Comparison of ENCODE assay signal across 25 cellular contexts in genomic region chr10:133451346-133451745, GRCh38. TPM values are rescaled to one million over a fixed set of nuclear protein-coding genes. Genes with fewer than 3 reads are reported as not detected.
"Had no signal": no experiment of that assay in that cellular context is flagged by ENCODE, and none has a peak within 500 bp of the region (broad histone marks: within the 10 kb centered on the region; RNA-seq: fewer than 3 reads in every experiment).

No MANE protein-coding gene starts in this region.

- H3K4me1 Mint-ChIP-seq: endodermal cell had no signal

- H3K27me3 Mint-ChIP-seq: effector memory CD8-positive, alpha-beta T cell had no signal

- H3K4me3 Mint-ChIP-seq: dendritic cell treated with granulocyte-macrophage colony-stimulating factor and Interleukin-4, amounts not matched to agents 40 ng/mL and 50 ng/mL, for 4 days; effector memory CD8-positive, alpha-beta T cell; endodermal cell had no signal

- H3K27ac ChIP-seq: coronary artery, dorsolateral prefrontal cortex, epithelial cell of prostate, esophagus muscularis mucosa, esophagus squamous epithelium, foreskin keratinocyte, gastrocnemius medialis, gastroesophageal sphincter, heart left ventricle, heart right ventricle had no signal

- H3K27me3 ChIP-seq: dorsolateral prefrontal cortex, esophagus muscularis mucosa, esophagus squamous epithelium, foreskin keratinocyte, gastrocnemius medialis, gastroesophageal sphincter, heart left ventricle, heart right ventricle had no signal

- ATAC-seq: effector memory CD8-positive, alpha-beta T cell; esophagus mucosa; foreskin keratinocyte; gastrocnemius medialis; gastroesophageal sphincter; heart left ventricle; heart right ventricle had no signal

- H3K4me1 ChIP-seq: esophagus muscularis mucosa, esophagus squamous epithelium, foreskin keratinocyte, gastrocnemius medialis, gastroesophageal sphincter, heart left ventricle, heart right ventricle had no signal

- H3K4me3 ChIP-seq: coronary artery, dorsolateral prefrontal cortex, esophagus muscularis mucosa, esophagus squamous epithelium, gastrocnemius medialis, gastroesophageal sphincter, heart left ventricle, heart right ventricle had no signal

- H3K27ac Mint-ChIP-seq: dendritic cell treated with granulocyte-macrophage colony-stimulating factor and Interleukin-4, amounts not matched to agents 40 ng/mL and 50 ng/mL, for 4 days; effector memory CD8-positive, alpha-beta T cell; endodermal cell had no signal

- DNase-seq: cortex of kidney; dermis blood vessel endothelial cell; dorsolateral prefrontal cortex; effector CD4-positive, alpha-beta T cell; effector CD8-positive, alpha-beta T cell; effector memory CD4-positive, alpha-beta T cell; effector memory CD8-positive, alpha-beta T cell; endodermal cell; erythroblast; esophagus squamous epithelium; foreskin fibroblast; foreskin keratinocyte; foreskin melanocyte; gastrocnemius medialis; glutamatergic neuron; heart left ventricle; heart right ventricle had no signal

- H3K36me3 ChIP-seq: esophagus muscularis mucosa, esophagus squamous epithelium, gastroesophageal sphincter, heart left ventricle, heart right ventricle had no signal

RNA-seq across cellular contexts. Expression of gene SPRN, which starts 26.9 kb away (rescaled TPM):
- total RNA-seq: dermis microvascular lymphatic vessel endothelial cell, esophagus squamous epithelium, foreskin keratinocyte, gastrocnemius medialis had no signal
- polyA plus RNA-seq: endothelial cell of umbilical vein, foreskin keratinocyte had no signal
